Comparison of ENCODE assay signal across 9 cellular contexts in the genomic region with DNA sequence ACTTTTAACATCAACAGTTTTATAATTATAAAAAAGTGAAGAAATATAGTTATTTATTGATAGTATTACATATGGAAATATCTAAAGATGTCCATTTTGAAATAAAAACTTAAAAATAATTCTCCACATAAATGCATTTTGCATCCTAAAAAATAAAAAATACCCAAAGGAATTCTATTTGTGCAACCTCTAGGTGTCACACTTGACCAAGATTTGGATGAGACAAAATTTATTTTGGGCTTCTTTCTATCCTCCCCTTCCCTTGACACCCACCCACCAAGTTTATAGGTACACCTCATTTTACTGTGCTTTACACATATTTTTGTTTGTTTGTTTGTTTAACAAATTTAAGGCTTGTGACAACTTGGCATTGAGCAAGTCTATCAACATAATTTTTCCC. TPM values are rescaled to one million over a fixed set of nuclear protein-coding genes. Genes with fewer than 3 reads are reported as not detected.
A peak's percentile ranks its signal among the peaks of the same experiment; 100 is the strongest.
DNase-seq lines count a peak whose midpoint lies in the region; ATAC-seq, FAIRE-seq and TF ChIP-seq lines count a peak whose summit lies in the region.
"Had no signal": no experiment of that assay in that cellular context is flagged by ENCODE, and none has a peak within 500 bp of the region (broad histone marks: within the 10 kb centered on the region; RNA-seq: fewer than 3 reads in every experiment).

No MANE protein-coding gene starts in this region.

- DNase-seq in AG08396 (ENCODE audit: low spot score) (peak; percentile 8), COLO668 (lab: John Stamatoyannopoulos, UW; ENCODE audit: unreplicated experiment) (no peak)
- no peak for DNase-seq in CD8-positive, alpha-beta memory T cell
- DNase-seq in activated CD4-positive, alpha-beta T cell treated with anti-CD3 and anti-CD28 coated beads, Interleukin-2, amount 50 U/mL, for 1 hour, result no peak
- DNase-seq: RPMI8226 had no signal

- TF ChIP-seq CTCF in LNCAP (IDR thresholded peaks at IDR 0.05) (peak; percentile 58), VCaP (conservative IDR thresholded peaks at IDR 0.05) (peak; percentile 67)

- H3K9me3 ChIP-seq in CD8-positive, alpha-beta memory T cell (ENCODE audit: low read length), result no peaks in the 10 kb centered on the region

- POLR2A ChIA-PET in CD8-positive, alpha-beta memory T cell (lab: Charles Lee), result no interaction called here

- FAIRE-seq in islet of Langerhans (lab: Jason Lieb, UNC), result peak; percentile 92

- peaks cover 0 to 12% (median 2%) of the 10 kb centered on the region in 3 donors for H3K4me1 Mint-ChIP-seq in CD8-positive, alpha-beta memory T cell

- CTCF ChIA-PET in CD8-positive, alpha-beta memory T cell (lab: Charles Lee), result no interaction called here

- H3K27me3 Mint-ChIP-seq in CD8-positive, alpha-beta memory T cell, result peaks cover 7 to 28% of the 10 kb centered on the region in 2 donors

- H3K36me3 Mint-ChIP-seq in CD8-positive, alpha-beta memory T cell, result no peaks in the 10 kb centered on the region

- H3K4me3 ChIP-seq in CD8-positive, alpha-beta memory T cell (ENCODE audit: low read length), result no peak overlapping the region

- H3K4me1 ChIP-seq in CD8-positive, alpha-beta memory T cell (ENCODE audit: insufficient read depth, low read length), result no peaks in the 10 kb centered on the region

- no peak overlapping the region for H3K27ac ChIP-seq in VCaP
- H3K27ac ChIP-seq in CD8-positive, alpha-beta memory T cell (ENCODE audit: low read depth, low read length), result no peak overlapping the region

- ATAC-seq in GM21528 (IDR thresholded peaks at IDR 0.05; ENCODE audit: low FRiP score, unreplicated experiment), result no peak

- H3K27ac Mint-ChIP-seq in CD8-positive, alpha-beta memory T cell, result no peak overlapping the region

- peaks cover 0 to 2% (median 0%) of the 10 kb centered on the region in 5 donors for H3K9me3 Mint-ChIP-seq in CD8-positive, alpha-beta memory T cell

- peaks cover 3% of the 10 kb centered on the region for H3K27me3 ChIP-seq in CD8-positive, alpha-beta memory T cell (ENCODE audit: insufficient read depth, low read length, poor library complexity, severe bottlenecking)

- no peaks in the 10 kb centered on the region for H3K36me3 ChIP-seq in CD8-positive, alpha-beta memory T cell (ENCODE audit: insufficient read depth, low read length)

- H3K4me3 Mint-ChIP-seq in CD8-positive, alpha-beta memory T cell, result no peak overlapping the region

RNA-seq across cellular contexts. Expression of gene THSD7A, which starts 3.3 kb away (rescaled TPM):
- not detected for total RNA-seq in CD8-positive, alpha-beta memory T cell
- not detected for polyA plus RNA-seq in CD8-positive, alpha-beta memory T cell
